11 cellular contexts compared by ENCODE assay signal in the genomic region with DNA sequence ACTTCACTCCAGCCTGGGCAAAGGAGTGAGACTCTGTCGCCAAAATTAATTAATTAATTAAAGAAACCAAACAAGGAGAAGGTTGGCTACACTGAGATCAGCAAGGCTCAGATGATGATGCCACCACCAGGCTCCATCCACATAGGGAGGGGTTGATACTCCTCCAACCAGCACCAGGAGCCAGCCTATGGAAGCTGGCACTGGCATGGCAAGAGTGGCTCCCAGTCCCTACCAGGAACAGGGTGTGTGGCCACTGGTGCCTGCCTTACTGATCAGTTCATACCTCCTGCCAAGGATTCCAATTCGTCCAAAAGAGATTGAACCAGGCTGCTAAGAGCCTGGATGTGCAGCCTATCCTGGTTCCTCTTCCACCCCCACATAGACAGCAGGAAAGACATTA. TPM values are rescaled to one million over a fixed set of nuclear protein-coding genes. Genes with fewer than 3 reads are reported as not detected.
"Had no signal": no experiment of that assay in that cellular context is flagged by ENCODE, and none has a peak within 500 bp of the region (broad histone marks: within the 10 kb centered on the region; RNA-seq: fewer than 3 reads in every experiment).

No MANE protein-coding gene starts in this region.

RNA-seq across cellular contexts. Expression of gene KIR2DL1, which starts 3.1 kb away (rescaled TPM):
- total RNA-seq: OCI-LY7, PC-3, PC-9, Peyer's patch, Right ventricle myocardium inferior, Right ventricle myocardium superior, RPMI7951, SJCRH30, SJSA1, SK-MEL-5 had no signal
- polyA plus RNA-seq: SK-N-SH had no signal

RNA-seq across cellular contexts. Expression of gene KIR2DL4, which starts 30.7 kb away (rescaled TPM):
- total RNA-seq: OCI-LY7, PC-3, PC-9, Right ventricle myocardium inferior, Right ventricle myocardium superior, RPMI7951, SJCRH30, SJSA1, SK-MEL-5 had no signal
- polyA plus RNA-seq: SK-N-SH had no signal

RNA-seq across cellular contexts. Expression of gene KIR2DL3, which starts 34.4 kb away (rescaled TPM):
- total RNA-seq: OCI-LY7, PC-3, PC-9, Peyer's patch, Right ventricle myocardium inferior, Right ventricle myocardium superior, RPMI7951, SJCRH30, SJSA1, SK-MEL-5 had no signal
- polyA plus RNA-seq: SK-N-SH had no signal

RNA-seq across cellular contexts. Expression of gene KIR3DL1, which starts 43.6 kb away (rescaled TPM):
- total RNA-seq: OCI-LY7, PC-3, PC-9, Peyer's patch, Right ventricle myocardium inferior, Right ventricle myocardium superior, RPMI7951, SJCRH30, SJSA1, SK-MEL-5 had no signal
- polyA plus RNA-seq: SK-N-SH had no signal

RNA-seq across cellular contexts. Expression of gene KIR3DL3, which starts 48.4 kb away (rescaled TPM):
- total RNA-seq: OCI-LY7, PC-3, PC-9, Peyer's patch, Right ventricle myocardium inferior, Right ventricle myocardium superior, RPMI7951, SJCRH30, SJSA1, SK-MEL-5 had no signal
- polyA plus RNA-seq: SK-N-SH had no signal
